ENCODE assay signal across 1 cellular context in the genomic region with DNA sequence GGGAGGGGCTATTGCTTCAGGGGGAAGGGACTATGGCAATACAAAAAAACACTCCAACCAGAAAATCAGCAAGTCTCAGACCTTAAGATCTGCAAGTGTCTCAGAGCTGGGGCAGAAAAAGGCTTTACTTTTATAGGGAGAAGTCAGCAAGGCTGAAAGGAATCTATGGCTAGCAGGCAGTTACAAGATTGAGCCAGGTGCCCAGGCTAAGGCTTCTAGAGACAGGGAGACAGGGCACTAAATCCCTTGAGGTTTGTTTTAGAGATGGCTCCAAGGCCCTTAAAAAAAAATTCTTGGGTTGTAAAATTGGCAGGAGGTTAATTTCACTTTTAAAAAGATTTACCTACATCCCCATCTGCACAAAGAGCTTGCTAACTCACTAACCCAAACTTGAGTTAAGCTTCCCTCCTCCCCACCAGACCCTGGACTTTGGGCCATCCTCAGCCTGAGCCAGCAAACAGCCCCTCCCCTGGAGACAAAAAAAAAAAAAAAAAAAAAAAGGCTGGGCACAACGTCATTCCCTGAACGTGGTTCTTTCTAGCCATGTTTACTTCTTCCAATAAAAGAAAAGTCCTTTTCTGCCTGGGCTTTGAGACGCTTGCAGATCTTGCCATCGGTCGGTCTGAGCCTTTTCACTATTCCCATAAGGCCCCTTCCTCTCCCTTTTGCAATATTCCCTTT.
TF ChIP-seq lines count a peak whose summit lies in the region.

No MANE protein-coding gene starts in this region.

TF ChIP-seq in HepG2, 621 proteins besides CTCF, POLR2A, EP300 and RAD21 (continues in another document):
- TF ChIP-seq HIC2 (CRISPR knock-in tag; IDR thresholded peaks at IDR 0.05; ENCODE audit: low read depth), result no peak
- TF ChIP-seq CREBL2 (CRISPR knock-in tag; IDR thresholded peaks at IDR 0.05; ENCODE audit: borderline replicate concordance), result no peak
- TF ChIP-seq ARNT2 (CRISPR knock-in tag; IDR thresholded peaks at IDR 0.05; ENCODE audit: low read depth), result no peak
- no peak for TF ChIP-seq KLF13 (CRISPR knock-in tag; IDR thresholded peaks at IDR 0.05)
- TF ChIP-seq DMAP1 (CRISPR knock-in tag; IDR thresholded peaks at IDR 0.05), result no peak
- no peak for TF ChIP-seq DPF2 (CRISPR knock-in tag; IDR thresholded peaks at IDR 0.05; ENCODE audit: borderline replicate concordance, low read depth)
- no peak for TF ChIP-seq ZNF781 (CRISPR knock-in tag; IDR thresholded peaks at IDR 0.05; ENCODE audit: borderline replicate concordance, not compliant biosample characterization)
- no peak for TF ChIP-seq ZNF563 (CRISPR knock-in tag; IDR thresholded peaks at IDR 0.05)
- no peak for TF ChIP-seq ZNF629 (CRISPR knock-in tag; conservative IDR thresholded peaks at IDR 0.05)
- TF ChIP-seq, protein P1, sequence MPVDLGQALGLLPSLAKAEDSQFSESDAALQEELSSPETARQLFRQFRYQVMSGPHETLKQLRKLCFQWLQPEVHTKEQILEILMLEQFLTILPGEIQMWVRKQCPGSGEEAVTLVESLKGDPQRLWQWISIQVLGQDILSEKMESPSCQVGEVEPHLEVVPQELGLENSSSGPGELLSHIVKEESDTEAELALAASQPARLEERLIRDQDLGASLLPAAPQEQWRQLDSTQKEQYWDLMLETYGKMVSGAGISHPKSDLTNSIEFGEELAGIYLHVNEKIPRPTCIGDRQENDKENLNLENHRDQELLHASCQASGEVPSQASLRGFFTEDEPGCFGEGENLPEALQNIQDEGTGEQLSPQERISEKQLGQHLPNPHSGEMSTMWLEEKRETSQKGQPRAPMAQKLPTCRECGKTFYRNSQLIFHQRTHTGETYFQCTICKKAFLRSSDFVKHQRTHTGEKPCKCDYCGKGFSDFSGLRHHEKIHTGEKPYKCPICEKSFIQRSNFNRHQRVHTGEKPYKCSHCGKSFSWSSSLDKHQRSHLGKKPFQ (CRISPR knock-in tag; IDR thresholded peaks at IDR 0.05; ENCODE audit: insufficient replicate concordance), result no peak
- no peak for TF ChIP-seq FOXP1 (IDR thresholded peaks at IDR 0.05)
- no peak for TF ChIP-seq FOXP1 (CRISPR knock-in tag; IDR thresholded peaks at IDR 0.05)
- no peak for TF ChIP-seq THYN1 (CRISPR knock-in tag; IDR thresholded peaks at IDR 0.05; ENCODE audit: borderline replicate concordance, low read depth)
- no peak for TF ChIP-seq ZBTB7A (CRISPR knock-in tag; IDR thresholded peaks at IDR 0.05)
- TF ChIP-seq ATF2 (CRISPR knock-in tag; IDR thresholded peaks at IDR 0.05), result peak; percentile 46; the same call in 1 of the 2 replicates
- TF ChIP-seq SP140L (CRISPR knock-in tag; IDR thresholded peaks at IDR 0.05; ENCODE audit: borderline replicate concordance), result no peak
- no peak for TF ChIP-seq ZNF124 (CRISPR knock-in tag; IDR thresholded peaks at IDR 0.05)
- TF ChIP-seq ZNF383 (CRISPR knock-in tag; IDR thresholded peaks at IDR 0.05; ENCODE audit: borderline replicate concordance), result no peak
- peak; percentile 70 for TF ChIP-seq HNF4A (CRISPR knock-in tag; IDR thresholded peaks at IDR 0.05)
- no peak for TF ChIP-seq IKZF1 (IDR thresholded peaks at IDR 0.05)
- TF ChIP-seq RELA (CRISPR knock-in tag; IDR thresholded peaks at IDR 0.05), result no peak
- TF ChIP-seq, protein P2, sequence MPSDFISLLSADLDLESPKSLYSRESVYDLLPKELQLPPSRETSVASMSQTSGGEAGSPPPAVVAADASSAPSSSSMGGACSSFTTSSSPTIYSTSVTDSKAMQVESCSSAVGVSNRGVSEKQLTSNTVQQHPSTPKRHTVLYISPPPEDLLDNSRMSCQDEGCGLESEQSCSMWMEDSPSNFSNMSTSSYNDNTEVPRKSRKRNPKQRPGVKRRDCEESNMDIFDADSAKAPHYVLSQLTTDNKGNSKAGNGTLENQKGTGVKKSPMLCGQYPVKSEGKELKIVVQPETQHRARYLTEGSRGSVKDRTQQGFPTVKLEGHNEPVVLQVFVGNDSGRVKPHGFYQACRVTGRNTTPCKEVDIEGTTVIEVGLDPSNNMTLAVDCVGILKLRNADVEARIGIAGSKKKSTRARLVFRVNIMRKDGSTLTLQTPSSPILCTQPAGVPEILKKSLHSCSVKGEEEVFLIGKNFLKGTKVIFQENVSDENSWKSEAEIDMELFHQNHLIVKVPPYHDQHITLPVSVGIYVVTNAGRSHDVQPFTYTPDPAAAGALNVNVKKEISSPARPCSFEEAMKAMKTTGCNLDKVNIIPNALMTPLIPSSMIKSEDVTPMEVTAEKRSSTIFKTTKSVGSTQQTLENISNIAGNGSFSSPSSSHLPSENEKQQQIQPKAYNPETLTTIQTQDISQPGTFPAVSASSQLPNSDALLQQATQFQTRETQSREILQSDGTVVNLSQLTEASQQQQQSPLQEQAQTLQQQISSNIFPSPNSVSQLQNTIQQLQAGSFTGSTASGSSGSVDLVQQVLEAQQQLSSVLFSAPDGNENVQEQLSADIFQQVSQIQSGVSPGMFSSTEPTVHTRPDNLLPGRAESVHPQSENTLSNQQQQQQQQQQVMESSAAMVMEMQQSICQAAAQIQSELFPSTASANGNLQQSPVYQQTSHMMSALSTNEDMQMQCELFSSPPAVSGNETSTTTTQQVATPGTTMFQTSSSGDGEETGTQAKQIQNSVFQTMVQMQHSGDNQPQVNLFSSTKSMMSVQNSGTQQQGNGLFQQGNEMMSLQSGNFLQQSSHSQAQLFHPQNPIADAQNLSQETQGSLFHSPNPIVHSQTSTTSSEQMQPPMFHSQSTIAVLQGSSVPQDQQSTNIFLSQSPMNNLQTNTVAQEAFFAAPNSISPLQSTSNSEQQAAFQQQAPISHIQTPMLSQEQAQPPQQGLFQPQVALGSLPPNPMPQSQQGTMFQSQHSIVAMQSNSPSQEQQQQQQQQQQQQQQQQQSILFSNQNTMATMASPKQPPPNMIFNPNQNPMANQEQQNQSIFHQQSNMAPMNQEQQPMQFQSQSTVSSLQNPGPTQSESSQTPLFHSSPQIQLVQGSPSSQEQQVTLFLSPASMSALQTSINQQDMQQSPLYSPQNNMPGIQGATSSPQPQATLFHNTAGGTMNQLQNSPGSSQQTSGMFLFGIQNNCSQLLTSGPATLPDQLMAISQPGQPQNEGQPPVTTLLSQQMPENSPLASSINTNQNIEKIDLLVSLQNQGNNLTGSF (CRISPR knock-in tag; IDR thresholded peaks at IDR 0.05), result no peak
- TF ChIP-seq, protein P3, sequence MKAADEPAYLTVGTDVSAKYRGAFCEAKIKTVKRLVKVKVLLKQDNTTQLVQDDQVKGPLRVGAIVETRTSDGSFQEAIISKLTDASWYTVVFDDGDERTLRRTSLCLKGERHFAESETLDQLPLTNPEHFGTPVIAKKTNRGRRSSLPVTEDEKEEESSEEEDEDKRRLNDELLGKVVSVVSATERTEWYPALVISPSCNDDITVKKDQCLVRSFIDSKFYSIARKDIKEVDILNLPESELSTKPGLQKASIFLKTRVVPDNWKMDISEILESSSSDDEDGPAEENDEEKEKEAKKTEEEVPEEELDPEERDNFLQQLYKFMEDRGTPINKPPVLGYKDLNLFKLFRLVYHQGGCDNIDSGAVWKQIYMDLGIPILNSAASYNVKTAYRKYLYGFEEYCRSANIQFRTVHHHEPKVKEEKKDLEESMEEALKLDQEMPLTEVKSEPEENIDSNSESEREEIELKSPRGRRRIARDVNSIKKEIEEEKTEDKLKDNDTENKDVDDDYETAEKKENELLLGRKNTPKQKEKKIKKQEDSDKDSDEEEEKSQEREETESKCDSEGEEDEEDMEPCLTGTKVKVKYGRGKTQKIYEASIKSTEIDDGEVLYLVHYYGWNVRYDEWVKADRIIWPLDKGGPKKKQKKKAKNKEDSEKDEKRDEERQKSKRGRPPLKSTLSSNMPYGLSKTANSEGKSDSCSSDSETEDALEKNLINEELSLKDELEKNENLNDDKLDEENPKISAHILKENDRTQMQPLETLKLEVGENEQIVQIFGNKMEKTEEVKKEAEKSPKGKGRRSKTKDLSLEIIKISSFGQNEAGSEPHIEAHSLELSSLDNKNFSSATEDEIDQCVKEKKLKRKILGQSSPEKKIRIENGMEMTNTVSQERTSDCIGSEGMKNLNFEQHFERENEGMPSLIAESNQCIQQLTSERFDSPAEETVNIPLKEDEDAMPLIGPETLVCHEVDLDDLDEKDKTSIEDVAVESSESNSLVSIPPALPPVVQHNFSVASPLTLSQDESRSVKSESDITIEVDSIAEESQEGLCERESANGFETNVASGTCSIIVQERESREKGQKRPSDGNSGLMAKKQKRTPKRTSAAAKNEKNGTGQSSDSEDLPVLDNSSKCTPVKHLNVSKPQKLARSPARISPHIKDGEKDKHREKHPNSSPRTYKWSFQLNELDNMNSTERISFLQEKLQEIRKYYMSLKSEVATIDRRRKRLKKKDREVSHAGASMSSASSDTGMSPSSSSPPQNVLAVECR (CRISPR knock-in tag; IDR thresholded peaks at IDR 0.05; ENCODE audit: borderline replicate concordance), result no peak
- TF ChIP-seq HIVEP1 (CRISPR knock-in tag; IDR thresholded peaks at IDR 0.05), result no peak
- no peak for TF ChIP-seq ZNF292 (CRISPR knock-in tag; IDR thresholded peaks at IDR 0.05; ENCODE audit: borderline replicate concordance, low read depth)
- peak; percentile 69 for TF ChIP-seq HNF4G (IDR thresholded peaks at IDR 0.05; ENCODE audit: borderline replicate concordance, low read depth, low read length)
- TF ChIP-seq HNF4G (CRISPR knock-in tag; IDR thresholded peaks at IDR 0.05; ENCODE audit: borderline replicate concordance, low read depth), result no peak
- TF ChIP-seq GABPB1 (CRISPR knock-in tag; IDR thresholded peaks at IDR 0.05), result no peak
- TF ChIP-seq REL (CRISPR knock-in tag; conservative IDR thresholded peaks at IDR 0.05), result no peak
- no peak for TF ChIP-seq NFYB (CRISPR knock-in tag; IDR thresholded peaks at IDR 0.05)
- TF ChIP-seq NR2F1 (CRISPR knock-in tag; IDR thresholded peaks at IDR 0.05), result no peak
- TF ChIP-seq KLF6 (CRISPR knock-in tag; IDR thresholded peaks at IDR 0.05), result no peak
- no peak for TF ChIP-seq RFX1 (IDR thresholded peaks at IDR 0.05)
- TF ChIP-seq ZBTB8A (CRISPR knock-in tag; IDR thresholded peaks at IDR 0.05; ENCODE audit: borderline replicate concordance, low read depth), result no peak
- peak; percentile 38; the same call in 1 of the 2 replicates for TF ChIP-seq FOXA3 (CRISPR knock-in tag; IDR thresholded peaks at IDR 0.05)
- no peak for TF ChIP-seq TOE1 (CRISPR knock-in tag; IDR thresholded peaks at IDR 0.05)
- no peak for TF ChIP-seq ATF7 (IDR thresholded peaks at IDR 0.05)
- TF ChIP-seq ATF7 (CRISPR knock-in tag; IDR thresholded peaks at IDR 0.05), result no peak
- TF ChIP-seq, protein P4, sequence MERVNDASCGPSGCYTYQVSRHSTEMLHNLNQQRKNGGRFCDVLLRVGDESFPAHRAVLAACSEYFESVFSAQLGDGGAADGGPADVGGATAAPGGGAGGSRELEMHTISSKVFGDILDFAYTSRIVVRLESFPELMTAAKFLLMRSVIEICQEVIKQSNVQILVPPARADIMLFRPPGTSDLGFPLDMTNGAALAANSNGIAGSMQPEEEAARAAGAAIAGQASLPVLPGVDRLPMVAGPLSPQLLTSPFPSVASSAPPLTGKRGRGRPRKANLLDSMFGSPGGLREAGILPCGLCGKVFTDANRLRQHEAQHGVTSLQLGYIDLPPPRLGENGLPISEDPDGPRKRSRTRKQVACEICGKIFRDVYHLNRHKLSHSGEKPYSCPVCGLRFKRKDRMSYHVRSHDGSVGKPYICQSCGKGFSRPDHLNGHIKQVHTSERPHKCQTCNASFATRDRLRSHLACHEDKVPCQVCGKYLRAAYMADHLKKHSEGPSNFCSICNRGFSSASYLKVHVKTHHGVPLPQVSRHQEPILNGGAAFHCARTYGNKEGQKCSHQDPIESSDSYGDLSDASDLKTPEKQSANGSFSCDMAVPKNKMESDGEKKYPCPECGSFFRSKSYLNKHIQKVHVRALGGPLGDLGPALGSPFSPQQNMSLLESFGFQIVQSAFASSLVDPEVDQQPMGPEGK (CRISPR knock-in tag; IDR thresholded peaks at IDR 0.05), result peak; percentile 28; the same call in 1 of the 2 replicates
- no peak for TF ChIP-seq NPAS2 (CRISPR knock-in tag; IDR thresholded peaks at IDR 0.05; ENCODE audit: borderline replicate concordance)
- TF ChIP-seq ZNF749 (CRISPR knock-in tag; IDR thresholded peaks at IDR 0.05; ENCODE audit: borderline replicate concordance), result no peak
- no peak for TF ChIP-seq HDAC2 (CRISPR knock-in tag; IDR thresholded peaks at IDR 0.05)
- no peak for TF ChIP-seq ZNF484 (CRISPR knock-in tag; IDR thresholded peaks at IDR 0.05; ENCODE audit: borderline replicate concordance, low read depth)
- TF ChIP-seq KMT2A (CRISPR knock-in tag; IDR thresholded peaks at IDR 0.05), result no peak
- no peak for TF ChIP-seq ONECUT2 (CRISPR knock-in tag; IDR thresholded peaks at IDR 0.05)
- TF ChIP-seq, protein P5, sequence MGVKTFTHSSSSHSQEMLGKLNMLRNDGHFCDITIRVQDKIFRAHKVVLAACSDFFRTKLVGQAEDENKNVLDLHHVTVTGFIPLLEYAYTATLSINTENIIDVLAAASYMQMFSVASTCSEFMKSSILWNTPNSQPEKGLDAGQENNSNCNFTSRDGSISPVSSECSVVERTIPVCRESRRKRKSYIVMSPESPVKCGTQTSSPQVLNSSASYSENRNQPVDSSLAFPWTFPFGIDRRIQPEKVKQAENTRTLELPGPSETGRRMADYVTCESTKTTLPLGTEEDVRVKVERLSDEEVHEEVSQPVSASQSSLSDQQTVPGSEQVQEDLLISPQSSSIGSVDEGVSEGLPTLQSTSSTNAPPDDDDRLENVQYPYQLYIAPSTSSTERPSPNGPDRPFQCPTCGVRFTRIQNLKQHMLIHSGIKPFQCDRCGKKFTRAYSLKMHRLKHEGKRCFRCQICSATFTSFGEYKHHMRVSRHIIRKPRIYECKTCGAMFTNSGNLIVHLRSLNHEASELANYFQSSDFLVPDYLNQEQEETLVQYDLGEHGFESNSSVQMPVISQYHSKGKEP (CRISPR knock-in tag; IDR thresholded peaks at IDR 0.05), result no peak
